ENCODE assay signal across 16 cellular contexts in the genomic region with DNA sequence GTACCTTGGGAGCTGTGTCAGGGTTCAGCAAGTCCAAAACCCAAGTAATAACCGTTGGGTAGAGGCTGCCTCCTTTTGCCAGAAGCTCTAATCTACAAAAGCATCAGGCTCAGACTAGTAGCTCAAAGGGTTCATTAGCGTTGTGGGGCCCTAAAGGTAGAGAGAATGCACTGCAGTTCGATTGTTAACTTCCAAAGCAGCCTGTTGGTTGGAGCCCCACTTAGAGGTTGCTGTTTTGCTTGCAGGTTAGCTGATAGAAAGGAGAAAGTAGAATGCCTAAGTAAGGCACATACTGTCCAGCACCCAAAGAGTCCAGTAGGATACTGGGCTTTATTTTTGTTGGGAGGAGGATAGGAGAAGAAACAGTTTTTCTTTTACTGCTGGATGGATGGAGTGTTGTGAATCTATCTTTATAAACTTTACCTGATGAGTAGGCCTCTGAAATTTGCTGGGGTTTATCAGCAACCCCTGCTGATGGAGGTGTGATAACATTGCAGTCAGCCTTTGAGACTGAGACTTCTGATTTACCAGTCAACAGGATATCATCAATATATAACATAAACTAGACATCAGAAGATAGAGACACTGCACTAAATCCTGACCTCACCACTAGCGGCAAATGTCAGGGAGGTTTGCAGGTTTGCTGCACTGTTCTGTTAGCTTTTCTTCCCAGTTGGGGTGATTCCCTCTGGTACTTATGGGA. TPM values are rescaled to one million over a fixed set of nuclear protein-coding genes. Genes with fewer than 3 reads are reported as not detected.
"Had no signal": no experiment of that assay in that cellular context is flagged by ENCODE, and none has a peak within 500 bp of the region (broad histone marks: within the 10 kb centered on the region; RNA-seq: fewer than 3 reads in every experiment).

No MANE protein-coding gene starts in this region.

- H3K27ac Mint-ChIP-seq: activated naive CD8-positive, alpha-beta T cell treated with anti-CD3 and anti-CD28 coated beads for 36 hours; naive B cell; progenitor cell of endocrine pancreas; stimulated activated naive B cell treated with anti-CD40 and anti-IgM and Interleukin-4, amounts not matched to agents 10 μg/mL and 1 μg/mL and 100 μg/mL, for 72 hours; type B pancreatic cell had no signal

- H3K9me3 ChIP-seq: breast epithelium, lower lobe of right lung had no signal

- H3K36me3 ChIP-seq: breast epithelium had no signal

- H3K27me3 Mint-ChIP-seq: activated naive CD8-positive, alpha-beta T cell treated with anti-CD3 and anti-CD28 coated beads for 36 hours; naive B cell; progenitor cell of endocrine pancreas; stimulated activated naive B cell treated with anti-CD40 and anti-IgM and Interleukin-4, amounts not matched to agents 10 μg/mL and 1 μg/mL and 100 μg/mL, for 72 hours; type B pancreatic cell had no signal

- H3K36me3 Mint-ChIP-seq: naive B cell had no signal

- H3K27ac ChIP-seq: breast epithelium, lower lobe of right lung had no signal

- DNase-seq: activated CD8-positive, alpha-beta memory T cell treated with anti-CD3 and anti-CD28 coated beads for 24 hours; activated effector memory CD4-positive, alpha-beta T cell treated with anti-CD3 and anti-CD28 coated beads, Interleukin-2, amount 50 U/mL, for 16 hours; activated naive CD8-positive, alpha-beta T cell treated with anti-CD3 and anti-CD28 coated beads for 36 hours; aorta; hippocampal formation; immature natural killer cell; lower lobe of right lung; naive B cell; right cardiac atrium; stimulated activated naive B cell treated with anti-CD40 and anti-IgM and Interleukin-4, amounts not matched to agents 10 μg/mL and 1 μg/mL and 100 μg/mL, for 72 hours had no signal

- ATAC-seq: esophagus mucosa; lower lobe of right lung; stimulated activated naive B cell treated with anti-CD40 and anti-IgM and Interleukin-4, amounts not matched to agents 10 μg/mL and 1 μg/mL and 100 μg/mL, for 72 hours had no signal

- H3K4me3 Mint-ChIP-seq: activated naive CD8-positive, alpha-beta T cell treated with anti-CD3 and anti-CD28 coated beads for 36 hours; immature natural killer cell; naive B cell; stimulated activated naive B cell treated with anti-CD40 and anti-IgM and Interleukin-4, amounts not matched to agents 10 μg/mL and 1 μg/mL and 100 μg/mL, for 72 hours; type B pancreatic cell had no signal

- H3K27me3 ChIP-seq: breast epithelium, dorsolateral prefrontal cortex had no signal

- H3K4me3 ChIP-seq: breast epithelium, lower lobe of right lung had no signal

- H3K4me1 ChIP-seq: breast epithelium, lower lobe of right lung had no signal

- H3K9me3 Mint-ChIP-seq: activated naive CD8-positive, alpha-beta T cell treated with anti-CD3 and anti-CD28 coated beads for 36 hours; immature natural killer cell; naive B cell; stimulated activated naive B cell treated with anti-CD40 and anti-IgM and Interleukin-4, amounts not matched to agents 10 μg/mL and 1 μg/mL and 100 μg/mL, for 72 hours; type B pancreatic cell had no signal

RNA-seq across cellular contexts. Expression of gene NIM1K, which starts 36.5 kb away (rescaled TPM):
- total RNA-seq: esophagus mucosa, glomerular endothelial cell had no signal
